40 cellular contexts compared by ENCODE assay signal in genomic region chr14:84554136-84554535, GRCh38.
"Had no signal": no experiment of that assay in that cellular context is flagged by ENCODE, and none has a peak within 500 bp of the region (broad histone marks: within the 10 kb centered on the region; RNA-seq: fewer than 3 reads in every experiment).

No MANE protein-coding gene starts in this region.

- H3K36me3 ChIP-seq: adrenal gland, ascending aorta, brain microvascular endothelial cell, breast epithelium, cardiac muscle cell had no signal

- H3K27me3 ChIP-seq: adrenal gland, ascending aorta, body of pancreas, brain microvascular endothelial cell, breast epithelium, cardiac muscle cell had no signal

- H3K4me1 Mint-ChIP-seq: activated naive CD4-positive, alpha-beta T cell treated with anti-CD3 and anti-CD28 coated beads, Interleukin-2, amount 10 ng/mL, durations not matched to agents 7 days and 5 days; activated naive CD4-positive, alpha-beta T cell treated with anti-CD3 and anti-CD28 coated beads, Interleukin-2, amount 50 U/mL, for 24 hours; activated naive CD8-positive, alpha-beta T cell treated with anti-CD3 and anti-CD28 coated beads for 36 hours; activated naive CD8-positive, alpha-beta T cell treated with anti-CD3 and anti-CD28 coated beads, Interleukin-2, amount 10 ng/mL, durations not matched to agents 7 days and 5 days; activated naive CD8-positive, alpha-beta T cell treated with anti-CD3 and anti-CD28 coated beads, Interleukin-2, amount 50 U/mL, for 24 hours; activated T-helper 17 cell treated with anti-CD3 and anti-CD28 coated beads, Interleukin-2, amount 50 U/mL, for 72 hours; brain; central memory CD8-positive, alpha-beta T cell had no signal

- H3K36me3 Mint-ChIP-seq: activated naive CD4-positive, alpha-beta T cell treated with anti-CD3 and anti-CD28 coated beads, Interleukin-2, amount 10 ng/mL, durations not matched to agents 7 days and 5 days; activated naive CD4-positive, alpha-beta T cell treated with anti-CD3 and anti-CD28 coated beads, Interleukin-2, amount 50 U/mL, for 24 hours; activated naive CD4-positive, alpha-beta T cell treated with anti-CD3 and anti-CD28 coated beads, Interleukin-2, amount 50 U/mL, for 72 hours; activated naive CD8-positive, alpha-beta T cell; activated naive CD8-positive, alpha-beta T cell treated with anti-CD3 and anti-CD28 coated beads for 36 hours; activated naive CD8-positive, alpha-beta T cell treated with anti-CD3 and anti-CD28 coated beads, Interleukin-2, amount 10 ng/mL, durations not matched to agents 7 days and 5 days had no signal

- H3K4me3 Mint-ChIP-seq: activated naive CD4-positive, alpha-beta T cell treated with anti-CD3 and anti-CD28 coated beads for 36 hours; activated naive CD4-positive, alpha-beta T cell treated with anti-CD3 and anti-CD28 coated beads, Interleukin-2, amount 10 ng/mL, durations not matched to agents 7 days and 5 days; activated naive CD4-positive, alpha-beta T cell treated with anti-CD3 and anti-CD28 coated beads, Interleukin-2, amount 50 U/mL, for 24 hours; activated naive CD8-positive, alpha-beta T cell; activated naive CD8-positive, alpha-beta T cell treated with anti-CD3 and anti-CD28 coated beads for 36 hours; activated naive CD8-positive, alpha-beta T cell treated with anti-CD3 and anti-CD28 coated beads, Interleukin-2, amount 10 ng/mL, durations not matched to agents 7 days and 5 days; activated naive CD8-positive, alpha-beta T cell treated with anti-CD3 and anti-CD28 coated beads, Interleukin-2, amount 50 U/mL, for 24 hours; activated T-cell treated with anti-CD3 and anti-CD28 coated beads, Interleukin-2, amount 50 U/mL, for 24 hours; activated T-cell treated with anti-CD3 and anti-CD28 coated beads, Interleukin-2, amount 50 U/mL, for 4 hours; activated T-cell treated with anti-CD3 and anti-CD28 coated beads, Interleukin-2, amount 50 U/mL, for 72 hours; activated T-helper 1 cell treated with anti-CD3 and anti-CD28 coated beads, Interleukin-12 subunit alpha, Interleukin-12 subunit beta, Interleukin-2, Interleukin-4 antibody, amounts not matched to agents 30 ng/mL and 10 ng/mL and 1 ng/mL, durations not matched to agents 14 hours and 24 hours and 36 hours; activated T-helper 17 cell treated with anti-CD3 and anti-CD28 coated beads, Interleukin-2, amount 50 U/mL, for 72 hours; brain; central memory CD8-positive, alpha-beta T cell had no signal

- H3K4me3 ChIP-seq: adrenal gland, ascending aorta, body of pancreas, breast epithelium, cardiac muscle cell had no signal

- H3K27ac ChIP-seq: adrenal gland, ascending aorta, body of pancreas, brain microvascular endothelial cell, breast epithelium, cardiac muscle cell had no signal

- H3K9me3 ChIP-seq: adrenal gland, ascending aorta, body of pancreas, breast epithelium had no signal

- DNase-seq: activated effector memory CD4-positive, alpha-beta T cell treated with anti-CD3 and anti-CD28 coated beads, Interleukin-2, amount 50 U/mL, for 16 hours; activated effector memory CD4-positive, alpha-beta T cell treated with Interleukin-2 at 50 U/mL for 16 hours; activated gamma-delta T cell; activated gamma-delta T cell treated with Interleukin-2 at 50 U/mL for 16 hours; activated naive CD4-positive, alpha-beta T cell; activated naive CD4-positive, alpha-beta T cell treated with anti-CD3 and anti-CD28 coated beads for 36 hours; activated naive CD4-positive, alpha-beta T cell treated with anti-CD3 and anti-CD28 coated beads, Interleukin-2, amount 10 ng/mL, durations not matched to agents 7 days and 5 days; activated naive CD4-positive, alpha-beta T cell treated with anti-CD3 and anti-CD28 coated beads, Interleukin-2, amount 50 U/mL, for 16 hours; activated naive CD4-positive, alpha-beta T cell treated with Interleukin-2 at 50 U/mL for 16 hours; activated naive CD8-positive, alpha-beta T cell treated with anti-CD3 and anti-CD28 coated beads for 36 hours; activated naive CD8-positive, alpha-beta T cell treated with anti-CD3 and anti-CD28 coated beads, Interleukin-2, amount 10 ng/mL, durations not matched to agents 7 days and 5 days; activated naive CD8-positive, alpha-beta T cell treated with anti-CD3 and anti-CD28 coated beads, Interleukin-2, amount 50 U/mL, for 24 hours; activated T-cell treated with anti-CD3 and anti-CD28 coated beads, Interleukin-2, amount 50 U/mL, for 1 hour; activated T-cell treated with anti-CD3 and anti-CD28 coated beads, Interleukin-2, amount 50 U/mL, for 24 hours; activated T-cell treated with anti-CD3 and anti-CD28 coated beads, Interleukin-2, amount 50 U/mL, for 4 hours; activated T-cell treated with anti-CD3 and anti-CD28 coated beads, Interleukin-2, amount 50 U/mL, for 48 hours; activated T-cell treated with anti-CD3 and anti-CD28 coated beads, Interleukin-2, amount 50 U/mL, for 72 hours; adrenal gland; amniotic stem cell; amygdala; anterior cingulate cortex; aorta; body of pancreas; brain microvascular endothelial cell; caudate nucleus; central memory CD4-positive, alpha-beta T cell; cerebellar nuclear complex had no signal

- FAIRE-seq: astrocyte, bronchial epithelial cell had no signal

- H3K27ac Mint-ChIP-seq: activated naive CD4-positive, alpha-beta T cell treated with anti-CD3 and anti-CD28 coated beads for 36 hours; activated naive CD4-positive, alpha-beta T cell treated with anti-CD3 and anti-CD28 coated beads, Interleukin-2, amount 10 ng/mL, durations not matched to agents 7 days and 5 days; activated naive CD4-positive, alpha-beta T cell treated with anti-CD3 and anti-CD28 coated beads, Interleukin-2, amount 50 U/mL, for 24 hours; activated naive CD4-positive, alpha-beta T cell treated with anti-CD3 and anti-CD28 coated beads, Interleukin-2, amount 50 U/mL, for 72 hours; activated naive CD8-positive, alpha-beta T cell; activated naive CD8-positive, alpha-beta T cell treated with anti-CD3 and anti-CD28 coated beads for 36 hours; activated naive CD8-positive, alpha-beta T cell treated with anti-CD3 and anti-CD28 coated beads, Interleukin-2, amount 10 ng/mL, durations not matched to agents 7 days and 5 days; activated naive CD8-positive, alpha-beta T cell treated with anti-CD3 and anti-CD28 coated beads, Interleukin-2, amount 50 U/mL, for 24 hours; activated T-cell treated with anti-CD3 and anti-CD28 coated beads, Interleukin-2, amount 50 U/mL, for 24 hours; activated T-cell treated with anti-CD3 and anti-CD28 coated beads, Interleukin-2, amount 50 U/mL, for 72 hours; activated T-helper 1 cell treated with anti-CD3 and anti-CD28 coated beads, Interleukin-12 subunit alpha, Interleukin-12 subunit beta, Interleukin-2, Interleukin-4 antibody, amounts not matched to agents 30 ng/mL and 10 ng/mL and 1 ng/mL, durations not matched to agents 14 hours and 24 hours and 36 hours; activated T-helper 17 cell treated with anti-CD3 and anti-CD28 coated beads, Interleukin-2, amount 50 U/mL, for 72 hours; activated T-helper 2 cell treated with anti-CD3 and anti-CD28 coated beads, Interferon-gamma antibody, Interleukin-2, Interleukin-4, amounts not matched to agents 10 μg/mL and 5 μg/mL and 100 μg/mL, durations not matched to agents 14 hours and 24 hours and 36 hours; brain had no signal

- H3K27me3 Mint-ChIP-seq: activated naive CD4-positive, alpha-beta T cell treated with anti-CD3 and anti-CD28 coated beads, Interleukin-2, amount 10 ng/mL, durations not matched to agents 7 days and 5 days; activated naive CD4-positive, alpha-beta T cell treated with anti-CD3 and anti-CD28 coated beads, Interleukin-2, amount 50 U/mL, for 24 hours; activated naive CD8-positive, alpha-beta T cell; activated naive CD8-positive, alpha-beta T cell treated with anti-CD3 and anti-CD28 coated beads for 36 hours; activated naive CD8-positive, alpha-beta T cell treated with anti-CD3 and anti-CD28 coated beads, Interleukin-2, amount 10 ng/mL, durations not matched to agents 7 days and 5 days; activated naive CD8-positive, alpha-beta T cell treated with anti-CD3 and anti-CD28 coated beads, Interleukin-2, amount 50 U/mL, for 24 hours; activated T-cell treated with anti-CD3 and anti-CD28 coated beads, Interleukin-2, amount 50 U/mL, for 24 hours; activated T-helper 17 cell treated with anti-CD3 and anti-CD28 coated beads, Interleukin-2, amount 50 U/mL, for 72 hours; brain; central memory CD8-positive, alpha-beta T cell had no signal

- H3K4me1 ChIP-seq: adrenal gland, ascending aorta, breast epithelium had no signal

- ATAC-seq: activated naive CD4-positive, alpha-beta T cell treated with anti-CD3 and anti-CD28 coated beads, Interleukin-2, amount 50 U/mL, for 72 hours; activated naive CD8-positive, alpha-beta T cell treated with anti-CD3 and anti-CD28 coated beads, Interleukin-2, amount 50 U/mL, for 24 hours; activated T-cell treated with anti-CD3 and anti-CD28 coated beads, Interleukin-2, amount 50 U/mL, for 4 hours; activated T-cell treated with anti-CD3 and anti-CD28 coated beads, Interleukin-2, amount 50 U/mL, for 72 hours; activated T-helper 17 cell treated with anti-CD3 and anti-CD28 coated beads, Interleukin-2, amount 50 U/mL, for 72 hours; body of pancreas had no signal
